10 cellular contexts compared by ENCODE assay signal in genomic region chr2:113217455-113218282, GRCh38. TPM values are rescaled to one million over a fixed set of nuclear protein-coding genes. Genes with fewer than 3 reads are reported as not detected.
DNase-seq lines count a peak whose midpoint lies in the region; ATAC-seq and TF ChIP-seq lines count a peak whose summit lies in the region.
"Had no signal": no experiment of that assay in that cellular context is flagged by ENCODE, and none has a peak within 500 bp of the region (broad histone marks: within the 10 kb centered on the region; RNA-seq: fewer than 3 reads in every experiment).

No MANE protein-coding gene starts in this region.

- CTCF ChIA-PET in A673 (lab: Charles Lee), result interaction anchor here (1.6 kb wide), 1 partner anchor 9 kb away, joined by 3 read pairs; no protein-coding TSS in a partner anchor

- POLR2A ChIA-PET in A673 (lab: Charles Lee; ENCODE audit: low non-redundant PET), result no interaction called here

- H3K36me3 ChIP-seq in A673 (ENCODE audit: insufficient read depth, low read length, poor library complexity, severe bottlenecking) (no peaks in the 10 kb centered on the region), Peyer's patch (no peaks in the 10 kb centered on the region), esophagus muscularis mucosa (no peaks in the 10 kb centered on the region)

- H3K9me3 Mint-ChIP-seq in natural killer cell treated with Interleukin-12 subunit alpha and Interleukin-12 subunit beta and Interleukin-15 and Interleukin-18, amount 100 ng/mL, for 72 hours, result no peaks in the 10 kb centered on the region

- intact Hi-C loops in A673 (cut with micrococcal nuclease; ENCODE audit: unreplicated experiment) (no loop called here), esophagus muscularis mucosa (cut with DNase I) (no loop called here)

- H3K27ac Mint-ChIP-seq in natural killer cell treated with Interleukin-12 subunit alpha and Interleukin-12 subunit beta and Interleukin-15 and Interleukin-18, amount 100 ng/mL, for 72 hours, result peak overlapping the region in 1 of 2 donors; percentile 31

- no peak for TF ChIP-seq POLR2A in Peyer's patch (IDR thresholded peaks at IDR 0.05)
- no peak for TF ChIP-seq POLR2A in esophagus muscularis mucosa (IDR thresholded peaks at IDR 0.05; ENCODE audit: low read depth)

- no peak overlapping the region for H3K4me3 ChIP-seq in A673 (ENCODE audit: low read depth, low read length, poor library complexity, severe bottlenecking)
- H3K4me3 ChIP-seq in Peyer's patch, result no peak overlapping the region
- H3K4me3 ChIP-seq in esophagus muscularis mucosa, result no peak overlapping the region

- H3K9me3 ChIP-seq in A673 (ENCODE audit: low read depth, low read length, poor library complexity, severe bottlenecking) (no peaks in the 10 kb centered on the region), Peyer's patch (no peaks in the 10 kb centered on the region), esophagus muscularis mucosa (no peaks in the 10 kb centered on the region)

- no peaks in the 10 kb centered on the region for H3K27me3 Mint-ChIP-seq in natural killer cell treated with Interleukin-12 subunit alpha and Interleukin-12 subunit beta and Interleukin-15 and Interleukin-18, amount 100 ng/mL, for 72 hours

- no TSS peak for BruUV-seq in A673 (replicated peaks; lab: Mats Ljungman, UMichigan)

- peak overlapping the region; percentile 20 for H3K4me3 Mint-ChIP-seq in natural killer cell treated with Interleukin-12 subunit alpha and Interleukin-12 subunit beta and Interleukin-15 and Interleukin-18, amount 100 ng/mL, for 72 hours

- peaks cover 41% of the 10 kb centered on the region for H3K4me1 ChIP-seq in A673 (ENCODE audit: insufficient read depth, low read length, poor library complexity, severe bottlenecking)
- peaks cover 0 to 28% (median 13%) of the 10 kb centered on the region in 4 donors for H3K4me1 ChIP-seq in Peyer's patch
- H3K4me1 ChIP-seq in esophagus muscularis mucosa, result peaks cover 15 to 46% (median 39%) of the 10 kb centered on the region in 4 donors

- H3K27me3 ChIP-seq in A673 (replicated peaks; ENCODE audit: insufficient read depth, low read depth, low read length, poor library complexity) (no peaks in the 10 kb centered on the region), Peyer's patch (no peaks in the 10 kb centered on the region), esophagus muscularis mucosa (no peaks in the 10 kb centered on the region)

- ATAC-seq in natural killer cell treated with Interleukin-12 subunit alpha and Interleukin-12 subunit beta and Interleukin-15 and Interleukin-18, amount 100 ng/mL, for 72 hours, result peak in 1 of 2 donors; percentile 40
- no peak for ATAC-seq in GM21825 (IDR thresholded peaks at IDR 0.05; ENCODE audit: unreplicated experiment)
- ATAC-seq in GM19328 (IDR thresholded peaks at IDR 0.05; ENCODE audit: unreplicated experiment), result no peak

- 75% methylated on average over 10 of the region's 15 CpGs for WGBS in esophagus muscularis mucosa

- TF ChIP-seq CTCF in A673 (conservative IDR thresholded peaks at IDR 0.05; ENCODE audit: low read depth, low read length), result no peak
- no peak for TF ChIP-seq CTCF in Peyer's patch (IDR thresholded peaks at IDR 0.05)
- no peak for TF ChIP-seq CTCF in esophagus muscularis mucosa (IDR thresholded peaks at IDR 0.05)

- TF ChIP-seq EP300 in esophagus muscularis mucosa (IDR thresholded peaks at IDR 0.05), result no peak

- no peaks in the 10 kb centered on the region for H3K36me3 Mint-ChIP-seq in natural killer cell treated with Interleukin-12 subunit alpha and Interleukin-12 subunit beta and Interleukin-15 and Interleukin-18, amount 100 ng/mL, for 72 hours

- peaks cover 20 to 24% of the 10 kb centered on the region in 2 donors for H3K4me1 Mint-ChIP-seq in natural killer cell treated with Interleukin-12 subunit alpha and Interleukin-12 subunit beta and Interleukin-15 and Interleukin-18, amount 100 ng/mL, for 72 hours (ENCODE audit: low read depth in 2 of 2)

- DNase-seq in A673 (ENCODE audit: low spot score), result peak; percentile 50
- no peak for DNase-seq in Peyer's patch
- DNase-seq in esophagus muscularis mucosa (ENCODE audit: extremely low spot score), result no peak
- no peak for DNase-seq in natural killer cell treated with Interleukin-12 subunit alpha and Interleukin-12 subunit beta and Interleukin-15 and Interleukin-18, amount 100 ng/mL, for 72 hours (ENCODE audit: low spot score)
- no peak for DNase-seq in AML-193 (lab: John Stamatoyannopoulos, UW)
- DNase-seq in NCI-H187 (lab: John Stamatoyannopoulos, UW), result no peak
- DNase-seq: activated effector memory CD4-positive, alpha-beta T cell treated with anti-CD3 and anti-CD28 coated beads, Interleukin-2, amount 50 U/mL, for 16 hours had no signal

- peak overlapping the region; percentile 48 for H3K27ac ChIP-seq in A673 (ENCODE audit: low read depth, low read length, poor library complexity, severe bottlenecking)
- peak overlapping the region in 3 of 4 donors; percentile 82 to 97 (median 91) for H3K27ac ChIP-seq in Peyer's patch
- peak overlapping the region; percentile 54 to 66 (median 56) for H3K27ac ChIP-seq in esophagus muscularis mucosa (replicated peaks in 1 of 4)
- H3K27ac ChIP-seq: C4-2B had no signal

RNA-seq across cellular contexts. Expression of gene PSD4, which starts 43.9 kb away (rescaled TPM):
- total RNA-seq in A673 (2021), result 0.60 and 1.8 TPM in 2 replicates
- total RNA-seq in Peyer's patch, result 100 to 1,000 TPM; 125 to 284 (median 212) TPM
- 1 to 10 TPM; 3.1 to 4.6 (median 3.6) TPM for total RNA-seq in esophagus muscularis mucosa
- total RNA-seq in natural killer cell treated with Interleukin-12 subunit alpha and Interleukin-12 subunit beta and Interleukin-15 and Interleukin-18, amount 100 ng/mL, for 72 hours, result 100 to 1,000 TPM; 299 to 305 TPM

Comparison
In these comparisons a context has a peak if more than half of its experiments do, and no peak if none do; other contexts are left out.
1. RNA of gene PSD4, which starts 43.9 kb away (total RNA-seq): 299 to 305 TPM in natural killer cell treated with Interleukin-12 subunit alpha and Interleukin-12 subunit beta and Interleukin-15 and Interleukin-18, amount 100 ng/mL, for 72 hours and 125 to 284 TPM in Peyer's patch; 3.1 to 4.6 TPM in esophagus muscularis mucosa and 0.60 to 1.8 TPM in A673; every median in the first group is over 10 times any median in the second.
2. Peak in every context shown above with its lines, with median percentiles within 50 percentile points of each other: H3K27ac ChIP-seq.